1 cellular context compared by ENCODE assay signal in the genomic region with DNA sequence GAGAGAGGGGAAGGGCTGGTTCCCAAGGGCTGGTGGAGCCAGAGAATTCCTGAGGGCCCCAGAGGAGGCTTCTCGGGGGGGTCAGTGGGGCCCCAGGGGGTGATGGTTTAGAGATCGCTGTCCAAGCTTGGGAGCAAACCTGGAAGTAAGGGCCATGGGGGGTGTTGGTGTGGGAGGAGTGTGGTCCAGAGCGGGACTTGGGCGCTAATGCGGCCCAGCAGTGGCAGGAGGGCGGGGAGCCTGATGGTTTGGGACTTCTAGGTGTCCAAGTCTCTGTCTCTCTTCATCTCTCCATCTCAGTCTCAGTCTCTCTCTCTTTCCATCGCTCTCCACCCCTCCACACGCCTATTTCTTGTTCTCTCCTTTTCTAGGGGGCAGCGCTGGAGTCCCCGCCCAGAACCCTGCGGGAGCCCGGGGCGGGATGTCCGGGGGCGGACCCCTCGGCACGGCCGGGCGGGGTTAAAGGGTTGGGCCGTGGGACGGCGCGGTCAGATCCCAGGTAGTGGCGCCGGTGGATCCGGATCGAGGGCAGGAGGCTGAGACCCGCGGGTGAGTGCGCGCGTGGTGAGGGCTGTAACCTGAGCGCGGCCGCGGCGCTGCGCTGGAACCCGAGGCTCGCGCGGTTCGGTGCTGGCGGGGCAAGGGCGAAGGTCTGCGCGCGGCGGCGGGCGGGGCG.
TF ChIP-seq lines count a peak whose summit lies in the region.

A gene (plus strand): TSS at position 491 of the 676 bp plus-strand sequence. CDS start 16,812 bp downstream, outside the sequence.

TF ChIP-seq in HepG2, 621 proteins besides CTCF, POLR2A, EP300 and RAD21:
- TF ChIP-seq, protein P1, sequence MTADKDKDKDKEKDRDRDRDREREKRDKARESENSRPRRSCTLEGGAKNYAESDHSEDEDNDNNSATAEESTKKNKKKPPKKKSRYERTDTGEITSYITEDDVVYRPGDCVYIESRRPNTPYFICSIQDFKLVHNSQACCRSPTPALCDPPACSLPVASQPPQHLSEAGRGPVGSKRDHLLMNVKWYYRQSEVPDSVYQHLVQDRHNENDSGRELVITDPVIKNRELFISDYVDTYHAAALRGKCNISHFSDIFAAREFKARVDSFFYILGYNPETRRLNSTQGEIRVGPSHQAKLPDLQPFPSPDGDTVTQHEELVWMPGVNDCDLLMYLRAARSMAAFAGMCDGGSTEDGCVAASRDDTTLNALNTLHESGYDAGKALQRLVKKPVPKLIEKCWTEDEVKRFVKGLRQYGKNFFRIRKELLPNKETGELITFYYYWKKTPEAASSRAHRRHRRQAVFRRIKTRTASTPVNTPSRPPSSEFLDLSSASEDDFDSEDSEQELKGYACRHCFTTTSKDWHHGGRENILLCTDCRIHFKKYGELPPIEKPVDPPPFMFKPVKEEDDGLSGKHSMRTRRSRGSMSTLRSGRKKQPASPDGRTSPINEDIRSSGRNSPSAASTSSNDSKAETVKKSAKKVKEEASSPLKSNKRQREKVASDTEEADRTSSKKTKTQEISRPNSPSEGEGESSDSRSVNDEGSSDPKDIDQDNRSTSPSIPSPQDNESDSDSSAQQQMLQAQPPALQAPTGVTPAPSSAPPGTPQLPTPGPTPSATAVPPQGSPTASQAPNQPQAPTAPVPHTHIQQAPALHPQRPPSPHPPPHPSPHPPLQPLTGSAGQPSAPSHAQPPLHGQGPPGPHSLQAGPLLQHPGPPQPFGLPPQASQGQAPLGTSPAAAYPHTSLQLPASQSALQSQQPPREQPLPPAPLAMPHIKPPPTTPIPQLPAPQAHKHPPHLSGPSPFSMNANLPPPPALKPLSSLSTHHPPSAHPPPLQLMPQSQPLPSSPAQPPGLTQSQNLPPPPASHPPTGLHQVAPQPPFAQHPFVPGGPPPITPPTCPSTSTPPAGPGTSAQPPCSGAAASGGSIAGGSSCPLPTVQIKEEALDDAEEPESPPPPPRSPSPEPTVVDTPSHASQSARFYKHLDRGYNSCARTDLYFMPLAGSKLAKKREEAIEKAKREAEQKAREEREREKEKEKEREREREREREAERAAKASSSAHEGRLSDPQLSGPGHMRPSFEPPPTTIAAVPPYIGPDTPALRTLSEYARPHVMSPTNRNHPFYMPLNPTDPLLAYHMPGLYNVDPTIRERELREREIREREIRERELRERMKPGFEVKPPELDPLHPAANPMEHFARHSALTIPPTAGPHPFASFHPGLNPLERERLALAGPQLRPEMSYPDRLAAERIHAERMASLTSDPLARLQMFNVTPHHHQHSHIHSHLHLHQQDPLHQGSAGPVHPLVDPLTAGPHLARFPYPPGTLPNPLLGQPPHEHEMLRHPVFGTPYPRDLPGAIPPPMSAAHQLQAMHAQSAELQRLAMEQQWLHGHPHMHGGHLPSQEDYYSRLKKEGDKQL (CRISPR knock-in tag; IDR thresholded peaks at IDR 0.05; ENCODE audit: low read depth), result no peak
- TF ChIP-seq ZNF746 (CRISPR knock-in tag; IDR thresholded peaks at IDR 0.05) (no peak), ZNF816 (CRISPR knock-in tag; IDR thresholded peaks at IDR 0.05; ENCODE audit: borderline replicate concordance) (no peak), NFIC (IDR thresholded peaks at IDR 0.05; ENCODE audit: low read length) (no peak), ZNF777 (CRISPR knock-in tag; IDR thresholded peaks at IDR 0.05) (0 out of 2 replicates have a peak, but pooled peaks have one; percentile 21)
- TF ChIP-seq, protein P2, sequence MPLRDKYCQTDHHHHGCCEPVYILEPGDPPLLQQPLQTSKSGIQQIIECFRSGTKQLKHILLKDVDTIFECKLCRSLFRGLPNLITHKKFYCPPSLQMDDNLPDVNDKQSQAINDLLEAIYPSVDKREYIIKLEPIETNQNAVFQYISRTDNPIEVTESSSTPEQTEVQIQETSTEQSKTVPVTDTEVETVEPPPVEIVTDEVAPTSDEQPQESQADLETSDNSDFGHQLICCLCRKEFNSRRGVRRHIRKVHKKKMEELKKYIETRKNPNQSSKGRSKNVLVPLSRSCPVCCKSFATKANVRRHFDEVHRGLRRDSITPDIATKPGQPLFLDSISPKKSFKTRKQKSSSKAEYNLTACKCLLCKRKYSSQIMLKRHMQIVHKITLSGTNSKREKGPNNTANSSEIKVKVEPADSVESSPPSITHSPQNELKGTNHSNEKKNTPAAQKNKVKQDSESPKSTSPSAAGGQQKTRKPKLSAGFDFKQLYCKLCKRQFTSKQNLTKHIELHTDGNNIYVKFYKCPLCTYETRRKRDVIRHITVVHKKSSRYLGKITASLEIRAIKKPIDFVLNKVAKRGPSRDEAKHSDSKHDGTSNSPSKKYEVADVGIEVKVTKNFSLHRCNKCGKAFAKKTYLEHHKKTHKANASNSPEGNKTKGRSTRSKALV (CRISPR knock-in tag; IDR thresholded peaks at IDR 0.05), result peak; percentile 24; the same call in 1 of the 2 replicates
TF ChIP-seq in HepG2: peak in this region for 2.
